12 cellular contexts compared by ENCODE assay signal in genomic region chr11:64004590-64004984, GRCh38. TPM values are rescaled to one million over a fixed set of nuclear protein-coding genes. Genes with fewer than 3 reads are reported as not detected.
"Had no signal": no experiment of that assay in that cellular context is flagged by ENCODE, and none has a peak within 500 bp of the region (broad histone marks: within the 10 kb centered on the region; RNA-seq: fewer than 3 reads in every experiment).

No MANE protein-coding gene starts in this region.

- FAIRE-seq: keratinocyte had no signal

- H3K27ac ChIP-seq: brain microvascular endothelial cell, thyroid gland had no signal

- H3K36me3 ChIP-seq: brain microvascular endothelial cell, thyroid gland, uterus had no signal

- H3K27me3 ChIP-seq: brain microvascular endothelial cell, thyroid gland, uterus had no signal

- H3K9me3 ChIP-seq: thyroid gland, uterus had no signal

- DNase-seq: activated CD4-positive, alpha-beta T cell treated with anti-CD3 and anti-CD28 coated beads, Interleukin-2, amount 50 U/mL, for 48 hours; activated CD4-positive, CD25-positive, alpha-beta regulatory T cell treated with anti-CD3 and anti-CD28 coated beads, Interleukin-2, amount 50 U/mL, for 72 hours; activated CD8-positive, alpha-beta memory T cell treated with anti-CD3 and anti-CD28 coated beads, Interleukin-2, amount 10 ng/mL, durations not matched to agents 7 days and 5 days; activated effector memory CD4-positive, alpha-beta T cell treated with Interleukin-2 at 50 U/mL for 16 hours; activated T-cell treated with anti-CD3 and anti-CD28 coated beads, Interleukin-2, amount 50 U/mL, for 24 hours; brain microvascular endothelial cell; foreskin melanocyte; thyroid gland; uterus had no signal

- H3K4me3 ChIP-seq: thyroid gland, uterus had no signal

RNA-seq across cellular contexts. Expression of gene FLRT1, which starts 31.1 kb away (rescaled TPM):
- total RNA-seq: activated CD8-positive, alpha-beta memory T cell treated with anti-CD3 and anti-CD28 coated beads, Interleukin-2, amount 10 ng/mL, durations not matched to agents 7 days and 5 days; dermis blood vessel endothelial cell; esophagus mucosa had no signal
- polyA plus RNA-seq: keratinocyte had no signal
